ENCODE assay signal across 9 cellular contexts in the genomic region with DNA sequence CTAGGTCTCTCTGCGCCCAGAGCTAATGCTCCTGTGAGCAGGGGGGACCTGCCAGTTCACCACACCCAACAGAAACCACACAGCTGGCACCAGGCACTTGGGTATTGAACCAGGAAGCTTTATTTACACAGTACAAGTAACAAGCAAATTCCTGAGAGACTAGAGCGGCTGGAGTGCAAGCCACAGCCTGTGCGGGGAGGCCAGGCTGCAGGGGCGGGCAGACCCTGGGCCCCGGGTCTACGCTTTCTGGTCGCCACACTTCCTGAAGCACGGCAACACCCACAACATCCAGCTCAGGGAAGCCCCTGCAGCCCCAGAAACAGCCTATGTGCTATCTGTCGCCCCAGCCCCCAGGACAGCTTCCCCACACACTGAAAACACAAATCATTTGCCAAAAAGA.
DNase-seq lines count a peak whose midpoint lies in the region; ATAC-seq, FAIRE-seq and TF ChIP-seq lines count a peak whose summit lies in the region.
"Had no signal": no experiment of that assay in that cellular context is flagged by ENCODE, and none has a peak within 500 bp of the region (broad histone marks: within the 10 kb centered on the region; RNA-seq: fewer than 3 reads in every experiment).

No MANE protein-coding gene starts in this region.

- ATAC-seq in foreskin keratinocyte, result peak; percentile 72

- no peak for TF ChIP-seq POLR2A in transverse colon (IDR thresholded peaks at IDR 0.05)

- in situ Hi-C loops in transverse colon (cut with MboI; ENCODE audit: low pct_ligation_motif_present in 1 of 4, low pct_unique_long_range_greater_than_20kb in 1 of 4, low sequenced_read_pairs in 3 of 4), result no loop called here

- FAIRE-seq in urothelium cell line (lab: Jason Lieb, UNC), result no peak

- no peak for TF ChIP-seq EP300 in transverse colon (IDR thresholded peaks at IDR 0.05; ENCODE audit: low read depth)

- no peaks in the 10 kb centered on the region for H3K9me3 Mint-ChIP-seq in activated CD4-positive, alpha-beta T cell treated with anti-CD3 and anti-CD28 coated beads, Interleukin-2, amount 10 ng/mL, durations not matched to agents 7 days and 5 days

- no peak for DNase-seq in activated CD4-positive, alpha-beta T cell treated with anti-CD3 and anti-CD28 coated beads, Interleukin-2, amount 10 ng/mL, durations not matched to agents 7 days and 5 days
- no peak for DNase-seq in activated CD4-positive, alpha-beta T cell treated with anti-CD3 and anti-CD28 coated beads, Interleukin-2, amount 50 U/mL, for 4 hours
- DNase-seq in NCI-H526 treated with DMSO at 0.1 percent for 48 hours (lab: John Stamatoyannopoulos, UW), result peak; percentile 60
- peak in 1 of 2 donors; percentile 50 for DNase-seq in foreskin keratinocyte
- DNase-seq in transverse colon, result no peak
- no peak for DNase-seq in SW 1271 (lab: John Stamatoyannopoulos, UW)
- DNase-seq in NCI-H446 treated with DMSO at 0.1 percent for 48 hours (lab: John Stamatoyannopoulos, UW), result no peak
- no peak for DNase-seq in urothelium cell line (ENCODE audit: low spot score)
- DNase-seq: activated CD4-positive, alpha-beta T cell treated with anti-CD3 and anti-CD28 coated beads for 1 hour had no signal

- TF ChIP-seq CTCF in foreskin keratinocyte (conservative IDR thresholded peaks at IDR 0.05) (no peak), transverse colon (IDR thresholded peaks at IDR 0.05) (no peak)

- WGBS in transverse colon (ENCODE audit: low coverage in 1 of 2), 2 donors, result 44% methylated on average over 6 of the region's 9 CpGs; no CpG with 5 or more reads in 1 of the 2 donors

- intact Hi-C loops in transverse colon (cut with DNase I; ENCODE audit: low total_unique reads), result no loop called here

- H3K9me3 ChIP-seq in transverse colon, result no peaks in the 10 kb centered on the region

- CTCF ChIA-PET in activated CD4-positive, alpha-beta T cell treated with anti-CD3 and anti-CD28 coated beads, Interleukin-2, amount 10 ng/mL, durations not matched to agents 7 days and 5 days (lab: Charles Lee), result interaction anchor here (0.8 to 1.5 kb wide), 2 partner anchors 9 to 70 kb away, joined by 3 to 5 read pairs; no protein-coding TSS in a partner anchor

- peak overlapping the region; percentile 64 for H3K27ac Mint-ChIP-seq in activated CD4-positive, alpha-beta T cell treated with anti-CD3 and anti-CD28 coated beads, Interleukin-2, amount 10 ng/mL, durations not matched to agents 7 days and 5 days

- no peak overlapping the region for H3K4me3 Mint-ChIP-seq in activated CD4-positive, alpha-beta T cell treated with anti-CD3 and anti-CD28 coated beads, Interleukin-2, amount 10 ng/mL, durations not matched to agents 7 days and 5 days

- peaks cover 10% of the 10 kb centered on the region for H3K4me1 ChIP-seq in foreskin keratinocyte
- H3K4me1 ChIP-seq in transverse colon, result peaks cover 0 to 21% (median 9%) of the 10 kb centered on the region in 4 donors

- peaks cover 21% of the 10 kb centered on the region for H3K4me1 Mint-ChIP-seq in activated CD4-positive, alpha-beta T cell treated with anti-CD3 and anti-CD28 coated beads, Interleukin-2, amount 10 ng/mL, durations not matched to agents 7 days and 5 days

- H3K36me3 Mint-ChIP-seq in activated CD4-positive, alpha-beta T cell treated with anti-CD3 and anti-CD28 coated beads, Interleukin-2, amount 10 ng/mL, durations not matched to agents 7 days and 5 days (ENCODE audit: low read depth), result peaks cover 11% of the 10 kb centered on the region

- no peak overlapping the region for H3K4me3 ChIP-seq in transverse colon

- H3K36me3 ChIP-seq in transverse colon, result no peaks in the 10 kb centered on the region

- H3K27me3 ChIP-seq in foreskin keratinocyte, result no peaks in the 10 kb centered on the region
- no peaks in the 10 kb centered on the region for H3K27me3 ChIP-seq in transverse colon

- POLR2A ChIA-PET in activated CD4-positive, alpha-beta T cell treated with anti-CD3 and anti-CD28 coated beads, Interleukin-2, amount 10 ng/mL, durations not matched to agents 7 days and 5 days (lab: Charles Lee), result no interaction called here

- H3K27ac ChIP-seq in foreskin keratinocyte (no peak overlapping the region), transverse colon (peak overlapping the region; percentile 6 to 47 (median 24))

- H3K27me3 Mint-ChIP-seq in activated CD4-positive, alpha-beta T cell treated with anti-CD3 and anti-CD28 coated beads, Interleukin-2, amount 10 ng/mL, durations not matched to agents 7 days and 5 days, result no peaks in the 10 kb centered on the region
